In the genomic region with DNA sequence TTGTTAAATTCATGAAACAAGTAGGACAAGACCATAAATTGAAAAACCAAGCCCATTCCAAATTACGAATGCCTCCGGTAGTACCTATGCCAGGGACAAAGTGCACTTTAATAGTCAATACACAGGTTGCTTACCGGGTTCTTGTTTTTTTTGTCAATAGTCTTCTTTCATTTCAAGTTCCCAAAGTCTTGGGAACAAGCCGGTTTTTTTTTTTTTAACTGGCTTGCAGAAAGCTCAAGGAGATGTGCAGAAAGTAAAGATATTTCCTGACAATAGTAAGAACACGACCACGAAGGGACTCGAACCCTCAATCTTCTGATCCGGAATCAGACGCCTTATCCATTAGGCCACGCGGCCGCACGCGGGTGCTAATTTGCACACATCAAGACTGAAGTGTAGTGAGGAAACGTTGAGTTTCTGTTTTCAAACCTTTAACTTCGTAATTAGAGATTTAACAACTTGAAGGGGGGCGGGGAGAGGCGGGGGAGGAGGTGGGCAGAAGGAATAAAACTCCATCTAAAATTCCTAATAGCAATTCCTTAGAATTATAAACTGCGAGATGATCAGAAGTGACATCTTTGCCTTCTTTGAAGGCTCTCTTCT, we compare ENCODE assay signal across 9 cellular contexts.
A peak's percentile ranks its signal among the peaks of the same experiment; 100 is the strongest.
DNase-seq lines count a peak whose midpoint lies in the region; FAIRE-seq and TF ChIP-seq lines count a peak whose summit lies in the region.
"Had no signal": no experiment of that assay in that cellular context is flagged by ENCODE, and none has a peak within 500 bp of the region (broad histone marks: within the 10 kb centered on the region; RNA-seq: fewer than 3 reads in every experiment).

No MANE protein-coding gene starts in this region.

- peak overlapping the region; percentile 49 for H3K4me3 ChIP-seq in NT2/D1 (ENCODE audit: insufficient read length, low read depth)
- no peak overlapping the region for H3K4me3 ChIP-seq in esophagus muscularis mucosa

- H3K27ac Mint-ChIP-seq in type B pancreatic cell: peak overlapping the region; percentile 50

- H3K36me3 Mint-ChIP-seq in type B pancreatic cell: no peaks in the 10 kb centered on the region

- FAIRE-seq in frontal cortex (lab: Jason Lieb, UNC): no peak

- DNase-seq in stimulated activated CD4-positive, alpha-beta T cell treated with anti-CD3 and anti-CD28 coated beads, Interleukin-15, amount 100 ng/mL, for 24 hours: peak; percentile 64
- DNase-seq in stimulated activated CD4-positive, alpha-beta T cell treated with anti-CD3 and anti-CD28 coated beads, Interleukin-4, amount 100 ng/mL, for 1 hour: no peak
- DNase-seq in NT2/D1 (ENCODE audit: low read depth, low spot score): peak; percentile 46
- DNase-seq in esophagus muscularis mucosa (ENCODE audit: extremely low spot score): peak; percentile 19
- no peak for DNase-seq in type B pancreatic cell (ENCODE audit: extremely low spot score, unreplicated experiment)
- no peak for DNase-seq in frontal cortex (ENCODE audit: low spot score in 2 of 2)
- no peak for DNase-seq in posterior cingulate gyrus
- DNase-seq in NCI-H2107 (lab: John Stamatoyannopoulos, UW): no peak
- DNase-seq: activated CD4-positive, CD25-positive, alpha-beta regulatory T cell had no signal

- TF ChIP-seq POLR2A in esophagus muscularis mucosa (IDR thresholded peaks at IDR 0.05; ENCODE audit: low read depth): no peak

- TF ChIP-seq EP300 in esophagus muscularis mucosa (IDR thresholded peaks at IDR 0.05): no peak

- no peak overlapping the region for H3K27ac ChIP-seq in esophagus muscularis mucosa (replicated peaks in 1 of 4)

- peaks cover 80% of the 10 kb centered on the region for H3K27me3 Mint-ChIP-seq in type B pancreatic cell

- no peak for TF ChIP-seq CTCF in esophagus muscularis mucosa (IDR thresholded peaks at IDR 0.05)
- no peak for TF ChIP-seq CTCF in type B pancreatic cell (conservative IDR thresholded peaks at IDR 0.05)

- H3K27me3 ChIP-seq in NT2/D1 (ENCODE audit: insufficient read depth, insufficient read length) (peaks cover 75% of the 10 kb centered on the region), esophagus muscularis mucosa (peaks cover 0 to 95% (median 21%) of the 10 kb centered on the region in 4 donors)

- peak overlapping the region; percentile 62 for H3K4me3 Mint-ChIP-seq in type B pancreatic cell

- H3K9ac ChIP-seq in NT2/D1 (ENCODE audit: insufficient read length, low read depth): no peak overlapping the region

- H3K4me1 ChIP-seq in NT2/D1 (ENCODE audit: insufficient read depth, insufficient read length) (no peaks in the 10 kb centered on the region), esophagus muscularis mucosa (no peaks in the 10 kb centered on the region)

- 5% methylated on average over 19 of the region's 19 CpGs for WGBS in esophagus muscularis mucosa

- no peaks in the 10 kb centered on the region for H3K9me3 ChIP-seq in NT2/D1 (ENCODE audit: insufficient read depth, low read length)
- H3K9me3 ChIP-seq in esophagus muscularis mucosa: peaks cover 0 to 20% (median 0%) of the 10 kb centered on the region in 4 donors

- H3K36me3 ChIP-seq in NT2/D1 (ENCODE audit: insufficient read depth, insufficient read length, low read length) (no peaks in the 10 kb centered on the region), esophagus muscularis mucosa (no peaks in the 10 kb centered on the region)

- no peaks in the 10 kb centered on the region for H3K4me1 Mint-ChIP-seq in type B pancreatic cell (ENCODE audit: unreplicated experiment)

- intact Hi-C loops in esophagus muscularis mucosa (cut with DNase I): no loop called here
- intact Hi-C loops in posterior cingulate gyrus (cut with DNase I): no loop called here

- H3K9me3 Mint-ChIP-seq in type B pancreatic cell: peaks cover 6% of the 10 kb centered on the region

Comparison
In these comparisons a context has a peak if more than half of its experiments do, and no peak if none do; other contexts are left out.
1. DNase-seq: peak in stimulated activated CD4-positive, alpha-beta T cell treated with anti-CD3 and anti-CD28 coated beads, Interleukin-15, amount 100 ng/mL, for 24 hours (single experiment), NT2/D1 (single experiment) and esophagus muscularis mucosa (single experiment); none in stimulated activated CD4-positive, alpha-beta T cell treated with anti-CD3 and anti-CD28 coated beads, Interleukin-4, amount 100 ng/mL, for 1 hour (single experiment), type B pancreatic cell (single experiment), frontal cortex (0 of 2), posterior cingulate gyrus (0 of 10) and NCI-H2107 (single experiment).